Comparison of ENCODE assay signal across 8 cellular contexts in genomic region chr17:57874434-57875108, GRCh38. TPM values are rescaled to one million over a fixed set of nuclear protein-coding genes. Genes with fewer than 3 reads are reported as not detected.
A peak's percentile ranks its signal among the peaks of the same experiment; 100 is the strongest.
DNase-seq lines count a peak whose midpoint lies in the region; ATAC-seq, FAIRE-seq and TF ChIP-seq lines count a peak whose summit lies in the region.

No MANE protein-coding gene starts in this region.

- H3K27ac ChIP-seq in RWPE2 (ENCODE audit: poor library complexity, severe bottlenecking) (peak overlapping the region; percentile 98), kidney (ENCODE audit: low read depth in 2 of 2, low read length in 2 of 2) (peak overlapping the region; percentile 81 to 83), skin epidermis (peak overlapping the region in 19 of 21 experiments; percentile 9 to 85 (median 67))

- no peak overlapping the region for H3K4me3 ChIP-seq in RWPE2 (ENCODE audit: severe bottlenecking)
- H3K4me3 ChIP-seq in kidney (ENCODE audit: low read length in 2 of 2), result peak overlapping the region in 1 of 2 donors; percentile 13
- H3K4me3 ChIP-seq in skin epidermis, result peak overlapping the region in 1 of 7 experiments; percentile 3

- no peak for TF ChIP-seq CTCF in RWPE2 (IDR thresholded peaks at IDR 0.05; ENCODE audit: poor library complexity, severe bottlenecking)
- no peak for TF ChIP-seq CTCF in kidney (IDR thresholded peaks at IDR 0.05; ENCODE audit: borderline replicate concordance, extremely low read depth, insufficient read depth)

- H3K27me3 ChIP-seq in RWPE2 (ENCODE audit: insufficient read depth, poor library complexity, severe bottlenecking), result no peaks in the 10 kb centered on the region

- peaks cover 16% of the 10 kb centered on the region for H3K36me3 ChIP-seq in RWPE2 (ENCODE audit: low read depth)
- H3K36me3 ChIP-seq in kidney (ENCODE audit: control insufficient read depth in 1 of 2, insufficient read depth in 2 of 2, low read length in 2 of 2), result peaks cover 11 to 26% of the 10 kb centered on the region in 2 donors

- intact Hi-C loops in kidney (cut with DNase I), result no loop called here

- H3K9me3 ChIP-seq in RWPE2 (ENCODE audit: severe bottlenecking) (no peaks in the 10 kb centered on the region), kidney (ENCODE audit: control insufficient read depth in 1 of 2, low read length in 2 of 2) (no peaks in the 10 kb centered on the region)

- DNase-seq in GM04503 (ENCODE audit: low read depth) (peak; percentile 76), RWPE2 (ENCODE audit: low spot score) (peak; percentile 80), cerebellar nuclear complex (lab: John Stamatoyannopoulos, UW) (peak; percentile 23 to 49), kidney (peak; percentile 95), LoVo (ENCODE audit: low spot score) (no peak), OCI-M2 (lab: John Stamatoyannopoulos, UW; ENCODE audit: unreplicated experiment) (no peak)

- ATAC-seq in RWPE2 (ENCODE audit: low read depth), result no peak
- no peak for ATAC-seq in GM18502 (IDR thresholded peaks at IDR 0.05; ENCODE audit: poor library complexity, unreplicated experiment)

- no peak for FAIRE-seq in kidney (lab: Jason Lieb, UNC)

- H3K4me1 ChIP-seq in RWPE2 (ENCODE audit: insufficient read depth, poor library complexity, severe bottlenecking) (peaks cover 62% of the 10 kb centered on the region), kidney (ENCODE audit: control insufficient read depth in 1 of 2, insufficient read depth in 1 of 2, low read depth in 1 of 2, low read length in 2 of 2) (peaks cover 20 to 34% of the 10 kb centered on the region in 2 donors)

- peak overlapping the region in 1 of 2 donors; percentile 35 for H3K9ac ChIP-seq in kidney (ENCODE audit: low read length in 2 of 2)

RNA-seq across cellular contexts. Expression of gene MRPS23, which starts 24.7 kb away (rescaled TPM):
- 40.2 TPM for total RNA-seq in kidney
- 75.3 TPM for polyA plus RNA-seq in kidney (ENCODE audit: insufficient read depth, low read depth, low replicate concordance)

Comparison
In these comparisons a context has a peak if more than half of its experiments do, and no peak if none do; other contexts are left out.
1. DNase-seq: peak in GM04503 (single experiment), RWPE2 (single experiment), cerebellar nuclear complex (2 of 2) and kidney (single experiment); none in LoVo (single experiment) and OCI-M2 (single experiment).
2. Peak in every context shown above with its lines, with median percentiles within 50 percentile points of each other: H3K27ac ChIP-seq.